Comparison of ENCODE assay signal across 1 cellular context in the genomic region with DNA sequence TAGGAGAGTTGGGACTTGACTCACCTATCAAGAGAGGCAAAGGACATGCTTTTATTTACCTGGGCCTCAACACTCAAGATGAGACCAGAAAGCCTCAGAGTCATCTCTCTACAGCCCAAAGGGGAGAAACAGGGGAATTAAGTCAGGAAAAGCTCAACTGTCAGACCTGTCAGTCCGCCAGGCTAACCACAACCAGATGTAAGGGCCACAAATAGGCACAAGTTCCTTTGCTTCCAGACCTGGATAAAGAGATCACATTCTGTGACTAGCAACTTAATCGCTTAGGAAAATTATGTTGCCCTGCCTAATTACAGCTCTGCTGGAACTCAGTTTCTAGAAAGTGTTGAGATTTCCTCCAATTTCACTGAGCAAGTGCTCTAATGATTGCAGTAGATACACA.
TF ChIP-seq lines count a peak whose summit lies in the region.

No MANE protein-coding gene starts in this region.

TF ChIP-seq in GM12878, 131 proteins besides CTCF, POLR2A, EP300 and RAD21 (continued from another document):
- TF ChIP-seq, protein P1, sequence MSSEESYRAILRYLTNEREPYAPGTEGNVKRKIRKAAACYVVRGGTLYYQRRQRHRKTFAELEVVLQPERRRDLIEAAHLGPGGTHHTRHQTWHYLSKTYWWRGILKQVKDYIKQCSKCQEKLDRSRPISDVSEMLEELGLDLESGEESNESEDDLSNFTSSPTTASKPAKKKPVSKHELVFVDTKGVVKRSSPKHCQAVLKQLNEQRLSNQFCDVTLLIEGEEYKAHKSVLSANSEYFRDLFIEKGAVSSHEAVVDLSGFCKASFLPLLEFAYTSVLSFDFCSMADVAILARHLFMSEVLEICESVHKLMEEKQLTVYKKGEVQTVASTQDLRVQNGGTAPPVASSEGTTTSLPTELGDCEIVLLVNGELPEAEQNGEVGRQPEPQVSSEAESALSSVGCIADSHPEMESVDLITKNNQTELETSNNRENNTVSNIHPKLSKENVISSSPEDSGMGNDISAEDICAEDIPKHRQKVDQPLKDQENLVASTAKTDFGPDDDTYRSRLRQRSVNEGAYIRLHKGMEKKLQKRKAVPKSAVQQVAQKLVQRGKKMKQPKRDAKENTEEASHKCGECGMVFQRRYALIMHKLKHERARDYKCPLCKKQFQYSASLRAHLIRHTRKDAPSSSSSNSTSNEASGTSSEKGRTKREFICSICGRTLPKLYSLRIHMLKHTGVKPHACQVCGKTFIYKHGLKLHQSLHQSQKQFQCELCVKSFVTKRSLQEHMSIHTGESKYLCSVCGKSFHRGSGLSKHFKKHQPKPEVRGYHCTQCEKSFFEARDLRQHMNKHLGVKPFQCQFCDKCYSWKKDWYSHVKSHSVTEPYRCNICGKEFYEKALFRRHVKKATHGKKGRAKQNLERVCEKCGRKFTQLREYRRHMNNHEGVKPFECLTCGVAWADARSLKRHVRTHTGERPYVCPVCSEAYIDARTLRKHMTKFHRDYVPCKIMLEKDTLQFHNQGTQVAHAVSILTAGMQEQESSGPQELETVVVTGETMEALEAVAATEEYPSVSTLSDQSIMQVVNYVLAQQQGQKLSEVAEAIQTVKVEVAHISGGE (CRISPR knock-in tag; IDR thresholded peaks at IDR 0.05), result no peak
- TF ChIP-seq SMC3 (IDR thresholded peaks at IDR 0.05; ENCODE audit: borderline replicate concordance, low read length), result no peak
